ENCODE assay signal across 11 cellular contexts in the genomic region with DNA sequence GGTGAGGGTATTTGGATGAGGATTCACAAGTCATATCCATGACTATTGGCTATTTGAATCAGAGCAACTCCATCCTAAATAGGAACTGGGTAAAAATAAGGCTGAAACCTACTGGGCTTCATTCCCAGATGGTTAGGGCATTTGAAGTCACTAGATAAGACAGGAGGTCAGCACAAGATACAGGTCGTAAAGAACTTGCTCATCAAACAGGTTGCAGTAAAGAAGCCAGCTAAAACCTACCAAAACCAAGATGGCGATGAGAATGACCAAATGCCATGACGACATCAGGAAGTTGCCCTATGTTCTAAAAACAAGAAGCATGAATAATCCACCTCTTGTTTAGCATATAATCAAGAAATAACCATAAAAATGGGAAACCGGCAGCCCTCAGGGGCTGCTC.
"Had no signal": no experiment of that assay in that cellular context is flagged by ENCODE, and none has a peak within 500 bp of the region (broad histone marks: within the 10 kb centered on the region; RNA-seq: fewer than 3 reads in every experiment).

No MANE protein-coding gene starts in this region.

- H3K36me3 ChIP-seq: HAP-1 had no signal

- H3K4me1 ChIP-seq: HAP-1 had no signal

- H2AFZ ChIP-seq: GM23248, GM23338 had no signal

- FAIRE-seq: H1, H54 had no signal

- ATAC-seq: GM23338, HCT116 had no signal

- H3K27ac ChIP-seq: GM23248 had no signal

- DNase-seq: GM23248, GOT3, H7, H9, HCEC 1CT, HFFc6 had no signal

- H3K4me2 ChIP-seq: GM23338 had no signal

- H3K9ac ChIP-seq: GM23248 had no signal

- H3K9me3 ChIP-seq: HAP-1 had no signal

- H3K4me3 ChIP-seq: GM23248, GM23338, HAP-1 had no signal
